8 cellular contexts compared by ENCODE assay signal in genomic region chr10:45421231-45422097, GRCh38. TPM values are rescaled to one million over a fixed set of nuclear protein-coding genes. Genes with fewer than 3 reads are reported as not detected.
DNase-seq lines count a peak whose midpoint lies in the region; ATAC-seq and TF ChIP-seq lines count a peak whose summit lies in the region.

No MANE protein-coding gene starts in this region.

- H3K4me3 ChIP-seq in OCI-LY1 (ENCODE audit: low read depth, low read length, poor library complexity, severe bottlenecking) (no peak overlapping the region), coronary artery (no peak overlapping the region), thyroid gland (replicated peaks in 1 of 3) (no peak overlapping the region)

- DNase-seq in activated gamma-delta T cell treated with Interleukin-2 at 50 U/mL for 16 hours, result peak; percentile 61
- no peak for DNase-seq in activated gamma-delta T cell (lab: John Stamatoyannopoulos, UW)
- peak; percentile 69 for DNase-seq in coronary artery (ENCODE audit: low spot score)
- DNase-seq in thyroid gland, result no peak
- no peak for DNase-seq in SIG-M5 (lab: John Stamatoyannopoulos, UW)

- H4K20me1 ChIP-seq in OCI-LY1 (ENCODE audit: insufficient read depth, low read length), result no peaks in the 10 kb centered on the region

- TF ChIP-seq CTCF in OCI-LY1 (IDR thresholded peaks at IDR 0.05; ENCODE audit: low read length) (no peak), coronary artery (IDR thresholded peaks at IDR 0.05) (no peak), thyroid gland (IDR thresholded peaks at IDR 0.05) (no peak)

- H3K27ac ChIP-seq in OCI-LY1 (ENCODE audit: low read depth, low read length, poor library complexity, severe bottlenecking) (peak overlapping the region; percentile 77), coronary artery (peak overlapping the region in 1 of 2 donors; percentile 84), thyroid gland (peak overlapping the region in 2 of 3 donors; percentile 37 to 38)

- H3K27me3 ChIP-seq in OCI-LY1 (ENCODE audit: insufficient read depth, low read length) (no peaks in the 10 kb centered on the region), thyroid gland (no peaks in the 10 kb centered on the region)

- H3F3A ChIP-seq in OCI-LY1 (ENCODE audit: insufficient read depth, low read length), result no peaks in the 10 kb centered on the region

- H3K4me1 ChIP-seq in OCI-LY1 (ENCODE audit: insufficient read depth, low read length, severe bottlenecking) (peaks cover 50% of the 10 kb centered on the region), thyroid gland (peaks cover 12 to 39% of the 10 kb centered on the region in 2 donors)

- no peak overlapping the region; the same call in 1 of the 2 replicates for H3K9ac ChIP-seq in OCI-LY1 (ENCODE audit: low read length)

- intact Hi-C loops in thyroid gland (cut with DNase I), result no loop called here

- 83 to 91% methylated on average over 5 to 7 of the region's 7 CpGs for WGBS in thyroid gland, 2 donors

- H2AFZ ChIP-seq in OCI-LY1 (ENCODE audit: low read length), result no peak overlapping the region

- no peaks in the 10 kb centered on the region for H3K79me2 ChIP-seq in OCI-LY1 (ENCODE audit: insufficient read depth, low read length)

- no peaks in the 10 kb centered on the region for H3K9me2 ChIP-seq in OCI-LY1 (ENCODE audit: low read depth, low read length)

- no peak overlapping the region for H3K4me2 ChIP-seq in OCI-LY1 (ENCODE audit: low read length)

- TF ChIP-seq POLR2A in thyroid gland (IDR thresholded peaks at IDR 0.05), result no peak

- H3K9me3 ChIP-seq in OCI-LY1 (ENCODE audit: low read length) (no peaks in the 10 kb centered on the region), thyroid gland (no peaks in the 10 kb centered on the region)

- peaks cover 83% of the 10 kb centered on the region for H3K36me3 ChIP-seq in OCI-LY1 (ENCODE audit: insufficient read depth, low read length)
- H3K36me3 ChIP-seq in thyroid gland, result no peaks in the 10 kb centered on the region

- ATAC-seq in HG03196 (IDR thresholded peaks at IDR 0.05; ENCODE audit: unreplicated experiment), result no peak
- ATAC-seq in GM18868 (IDR thresholded peaks at IDR 0.05; ENCODE audit: unreplicated experiment), result no peak

RNA-seq across cellular contexts. Expression of gene ALOX5, which starts 47.4 kb away (rescaled TPM):
- 10 to 100 TPM in 2 of 4 donors, 1 to 10 TPM in 2; 4.1 to 28.2 (median 10.3) TPM for total RNA-seq in thyroid gland

Comparison
In these comparisons a context has a peak if more than half of its experiments do, and no peak if none do; other contexts are left out.
1. DNase-seq: peak in activated gamma-delta T cell treated with Interleukin-2 at 50 U/mL for 16 hours (single experiment) and coronary artery (single experiment); none in activated gamma-delta T cell (single experiment), thyroid gland (0 of 2) and SIG-M5 (single experiment).